Comparison of ENCODE assay signal across 9 cellular contexts in genomic region chr6:46221221-46221793, GRCh38. TPM values are rescaled to one million over a fixed set of nuclear protein-coding genes. Genes with fewer than 3 reads are reported as not detected.
DNase-seq lines count a peak whose midpoint lies in the region; ATAC-seq and TF ChIP-seq lines count a peak whose summit lies in the region.
"Had no signal": no experiment of that assay in that cellular context is flagged by ENCODE, and none has a peak within 500 bp of the region (broad histone marks: within the 10 kb centered on the region; RNA-seq: fewer than 3 reads in every experiment).

No MANE protein-coding gene starts in this region.

- H3K4me1 Mint-ChIP-seq in CD8-positive, alpha-beta T cell (ENCODE audit: low read depth): no peaks in the 10 kb centered on the region

- H3K27ac Mint-ChIP-seq in CD8-positive, alpha-beta T cell: no peak overlapping the region
- H3K27ac Mint-ChIP-seq: T-helper 1 cell treated with Interleukin-12 subunit alpha and Interleukin-12 subunit beta and Interleukin-4 antibody, amounts not matched to agents 30 μg/mL and 1 μg/mL, for 36 hours had no signal

- H3K9me3 ChIP-seq in CD8-positive, alpha-beta T cell (ENCODE audit: low read length): no peaks in the 10 kb centered on the region
- H3K9me3 ChIP-seq in WERI-Rb-1 (ENCODE audit: severe bottlenecking) (no peaks in the 10 kb centered on the region), heart left ventricle (peaks cover 0 to 3% (median 0%) of the 10 kb centered on the region in 12 donors), sigmoid colon (no peaks in the 10 kb centered on the region)

- no peaks in the 10 kb centered on the region for H3K9me3 Mint-ChIP-seq in CD8-positive, alpha-beta T cell
- H3K9me3 Mint-ChIP-seq: T-helper 1 cell treated with Interleukin-12 subunit alpha and Interleukin-12 subunit beta and Interleukin-4 antibody, amounts not matched to agents 30 μg/mL and 1 μg/mL, for 36 hours had no signal

- no peaks in the 10 kb centered on the region for H3K36me3 Mint-ChIP-seq in CD8-positive, alpha-beta T cell

- WGBS in heart left ventricle, 4 donors: 50 to 57% (median 53%) methylated on average over 4 of the region's 4 CpGs
- 41 to 46% methylated on average over 4 of the region's 4 CpGs for WGBS in sigmoid colon, 2 donors

- POLR2A ChIA-PET in CD8-positive, alpha-beta T cell (lab: Charles Lee): no interaction called here

- TF ChIP-seq EP300 in sigmoid colon (IDR thresholded peaks at IDR 0.05): no peak

- TF ChIP-seq CTCF in CD8-positive, alpha-beta T cell (IDR thresholded peaks at IDR 0.05): peak; percentile 41
- TF ChIP-seq CTCF in WERI-Rb-1 (IDR thresholded peaks at IDR 0.05; ENCODE audit: low read depth, low read length) (peak; percentile 92), heart left ventricle (IDR thresholded peaks at IDR 0.05) (peak; percentile 72 to 90 (median 84)), sigmoid colon (IDR thresholded peaks at IDR 0.05) (peak; percentile 41 to 74 (median 70))

- no peaks in the 10 kb centered on the region for H3K4me1 ChIP-seq in CD8-positive, alpha-beta T cell (ENCODE audit: insufficient read depth, low read length)
- H3K4me1 ChIP-seq in heart left ventricle (peaks cover 0 to 35% (median 7%) of the 10 kb centered on the region in 12 donors), sigmoid colon (no peaks in the 10 kb centered on the region)

- TF ChIP-seq POLR2A in heart left ventricle (IDR thresholded peaks at IDR 0.05) (no peak), sigmoid colon (IDR thresholded peaks at IDR 0.05) (no peak)

- no peaks in the 10 kb centered on the region for H3K27me3 Mint-ChIP-seq in CD8-positive, alpha-beta T cell (ENCODE audit: low read depth)

- CTCF ChIA-PET in CD8-positive, alpha-beta T cell (lab: Charles Lee): interaction anchor here (0.7 to 1.3 kb wide), 3 partner anchors 14 to 130 kb away, joined by 3 to 7 read pairs (median 3); no protein-coding TSS in a partner anchor

- no peak overlapping the region for H3K27ac ChIP-seq in CD8-positive, alpha-beta T cell (ENCODE audit: low read depth, low read length)
- H3K27ac ChIP-seq in WERI-Rb-1 (no peak overlapping the region), heart left ventricle (no peak overlapping the region), sigmoid colon (no peak overlapping the region)

- no peaks in the 10 kb centered on the region for H3K36me3 ChIP-seq in CD8-positive, alpha-beta T cell (ENCODE audit: insufficient read depth, low read length)
- H3K36me3 ChIP-seq in WERI-Rb-1 (no peaks in the 10 kb centered on the region), heart left ventricle (peaks cover 0 to 22% (median 0%) of the 10 kb centered on the region in 9 donors), sigmoid colon (no peaks in the 10 kb centered on the region)

- H3K4me3 ChIP-seq in CD8-positive, alpha-beta T cell (ENCODE audit: low read depth, low read length): no peak overlapping the region
- H3K4me3 ChIP-seq in WERI-Rb-1 (ENCODE audit: low read depth, low read length) (no peak overlapping the region), heart left ventricle (no peak overlapping the region), sigmoid colon (no peak overlapping the region)

- ATAC-seq in CD8-positive, alpha-beta T cell: no peak
- ATAC-seq in GM18873 (IDR thresholded peaks at IDR 0.05; ENCODE audit: low FRiP score, unreplicated experiment) (peak; percentile 68), HG02981 (IDR thresholded peaks at IDR 0.05; ENCODE audit: unreplicated experiment) (peak; percentile 50), heart left ventricle (peak in 3 of 4 donors; percentile 35 to 67 (median 55))

- no peaks in the 10 kb centered on the region for H3K27me3 ChIP-seq in CD8-positive, alpha-beta T cell (ENCODE audit: insufficient read depth, low read length)
- H3K27me3 ChIP-seq in WERI-Rb-1 (ENCODE audit: insufficient read depth, low read depth, severe bottlenecking) (no peaks in the 10 kb centered on the region), heart left ventricle (no peaks in the 10 kb centered on the region), sigmoid colon (no peaks in the 10 kb centered on the region)

- H3K4me3 Mint-ChIP-seq in CD8-positive, alpha-beta T cell: no peak overlapping the region
- H3K4me3 Mint-ChIP-seq: T-helper 1 cell treated with Interleukin-12 subunit alpha and Interleukin-12 subunit beta and Interleukin-4 antibody, amounts not matched to agents 30 μg/mL and 1 μg/mL, for 36 hours had no signal

- no peak for DNase-seq in CD8-positive, alpha-beta T cell
- DNase-seq in NCI-H2029 (lab: John Stamatoyannopoulos, UW) (peak; percentile 12), WERI-Rb-1 (no peak), heart left ventricle (no peak), sigmoid colon (no peak), UCSD-AML1 (lab: John Stamatoyannopoulos, UW; ENCODE audit: unreplicated experiment) (no peak)

- intact Hi-C loops in CD8-positive, alpha-beta T cell (cut with DNase I, micrococcal nuclease): loop anchor here (1.0 to 5.0 kb wide), 4 partner anchors 129 to 636 kb away; no protein-coding TSS in a partner anchor
- intact Hi-C loops in heart left ventricle (cut with DNase I) (loop anchor here (1.0 to 5.0 kb wide), 10 partner anchors 129 to 406 kb away; partner anchors contain the start of gene RCAN2 (in 2 of the 10)), sigmoid colon (cut with DNase I) (loop anchor here (2.0 to 10.0 kb wide), 3 partner anchors 129 to 403 kb away; no protein-coding TSS in a partner anchor)

RNA-seq across cellular contexts. Expression of gene ENPP5, which starts 50.5 kb away (rescaled TPM):
- total RNA-seq in CD8-positive, alpha-beta T cell: under 1 TPM; 0.33 TPM
- total RNA-seq in heart left ventricle: 1 to 10 TPM; 2.7 to 8.8 (median 4.5) TPM
- polyA plus RNA-seq in heart left ventricle: 1 to 10 TPM; 1.7 to 5.9 TPM
- under 1 TPM; 0.14 to 0.71 (median 0.52) TPM for total RNA-seq in sigmoid colon
- polyA plus RNA-seq in sigmoid colon: 1 to 10 TPM in 1 of 3 donors, under 1 TPM in 2; 0.60 to 1.7 (median 0.69) TPM

Comparison
In these comparisons a context has a peak if more than half of its experiments do, and no peak if none do; other contexts are left out.
1. CTCF ChIP-seq: peak in every context shown above with its lines; median percentile 92 in WERI-Rb-1; 84 in heart left ventricle; 70 in sigmoid colon; 41 in CD8-positive, alpha-beta T cell.